Comparison of ENCODE assay signal across 11 cellular contexts in the genomic region with DNA sequence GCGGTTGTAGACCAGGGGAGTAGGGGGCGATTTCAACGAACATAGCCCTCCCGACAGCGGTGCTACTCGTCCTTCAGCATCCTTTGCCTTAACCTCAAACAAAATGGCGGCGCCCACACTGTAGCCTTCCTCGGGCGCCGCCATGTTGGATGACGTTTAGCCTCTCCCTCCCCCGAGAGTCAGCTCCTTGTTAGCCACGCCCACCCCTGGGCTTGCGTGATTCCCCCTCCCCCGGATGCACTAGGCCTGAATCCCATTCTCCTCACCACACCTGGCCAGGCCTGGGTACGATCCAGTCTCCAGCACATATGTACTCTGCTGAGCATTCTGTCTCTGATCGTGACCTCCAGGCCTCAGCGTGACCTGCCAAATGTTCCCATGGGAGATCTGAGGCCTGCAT. TPM values are rescaled to one million over a fixed set of nuclear protein-coding genes. Genes with fewer than 3 reads are reported as not detected.
DNase-seq lines count a peak whose midpoint lies in the region; ATAC-seq and TF ChIP-seq lines count a peak whose summit lies in the region.
"Had no signal": no experiment of that assay in that cellular context is flagged by ENCODE, and none has a peak within 500 bp of the region (broad histone marks: within the 10 kb centered on the region; RNA-seq: fewer than 3 reads in every experiment).

No MANE protein-coding gene starts in this region.

- no peak overlapping the region for H3K27ac ChIP-seq in smooth muscle cell (ENCODE audit: low read depth)
- H3K27ac ChIP-seq: ascending aorta, upper lobe of left lung had no signal

- H3K79me2 ChIP-seq in smooth muscle cell (ENCODE audit: low read depth) = no peaks in the 10 kb centered on the region

- no peaks in the 10 kb centered on the region for H3K9me3 Mint-ChIP-seq in stimulated activated naive CD8-positive, alpha-beta T cell treated with anti-CD3 and anti-CD28 coated beads, Interleukin-15, amount 100 ng/mL, for 72 hours

- H3K36me3 ChIP-seq in smooth muscle cell (ENCODE audit: low read depth) = no peaks in the 10 kb centered on the region
- H3K36me3 ChIP-seq: ascending aorta, upper lobe of left lung had no signal

- peak overlapping the region; percentile 29 for H3K4me3 ChIP-seq in smooth muscle cell
- H3K4me3 ChIP-seq: ascending aorta, upper lobe of left lung had no signal

- DNase-seq in NCI-H187 (lab: John Stamatoyannopoulos, UW) = peak; percentile 26 to 57
- DNase-seq in ecto neural progenitor cell (ENCODE audit: low spot score) = peak; percentile 80
- DNase-seq in left colon = peak; percentile 24 to 36
- DNase-seq in smooth muscle cell (lab: John Stamatoyannopoulos, UW; ENCODE audit: unreplicated experiment) = peak; percentile 1
- DNase-seq in COR-L47 (lab: John Stamatoyannopoulos, UW) = no peak
- no peak for DNase-seq in DMS79 (lab: John Stamatoyannopoulos, UW)
- no peak for DNase-seq in stimulated activated naive CD8-positive, alpha-beta T cell treated with anti-CD3 and anti-CD28 coated beads, Interleukin-15, amount 100 ng/mL, for 72 hours

- H3K4me2 ChIP-seq in smooth muscle cell = peak overlapping the region; percentile 35

- H3K27me3 ChIP-seq in smooth muscle cell (ENCODE audit: low read depth) = no peaks in the 10 kb centered on the region
- H3K27me3 ChIP-seq: ascending aorta, upper lobe of left lung had no signal

- no peak for TF ChIP-seq CTCF in smooth muscle cell (IDR thresholded peaks at IDR 0.05; ENCODE audit: borderline replicate concordance, insufficient read depth, poor library complexity, severe bottlenecking)

- WGBS in smooth muscle cell (ENCODE audit: low lambda C conversion rate) = 67% methylated on average over 16 of the region's 19 CpGs

- H3K4me1 Mint-ChIP-seq in stimulated activated naive CD8-positive, alpha-beta T cell treated with anti-CD3 and anti-CD28 coated beads, Interleukin-15, amount 100 ng/mL, for 72 hours = no peaks in the 10 kb centered on the region

- no peaks in the 10 kb centered on the region for H3F3A ChIP-seq in smooth muscle cell (ENCODE audit: low read depth)

- no peak overlapping the region for H3K4me3 Mint-ChIP-seq in stimulated activated naive CD8-positive, alpha-beta T cell treated with anti-CD3 and anti-CD28 coated beads, Interleukin-15, amount 100 ng/mL, for 72 hours

- no peaks in the 10 kb centered on the region for H3K9me3 ChIP-seq in smooth muscle cell (replicated peaks; ENCODE audit: low read depth)
- H3K9me3 ChIP-seq: ascending aorta, upper lobe of left lung had no signal

- H3K27me3 Mint-ChIP-seq in stimulated activated naive CD8-positive, alpha-beta T cell treated with anti-CD3 and anti-CD28 coated beads, Interleukin-15, amount 100 ng/mL, for 72 hours = no peaks in the 10 kb centered on the region

- no peak overlapping the region for H3K27ac Mint-ChIP-seq in stimulated activated naive CD8-positive, alpha-beta T cell treated with anti-CD3 and anti-CD28 coated beads, Interleukin-15, amount 100 ng/mL, for 72 hours

- ATAC-seq in left colon (no peak), GM18511 (IDR thresholded peaks at IDR 0.05; ENCODE audit: unreplicated experiment) (no peak)
- ATAC-seq in stimulated activated naive CD8-positive, alpha-beta T cell treated with anti-CD3 and anti-CD28 coated beads, Interleukin-15, amount 100 ng/mL, for 72 hours = no peak

- H4K20me1 ChIP-seq in smooth muscle cell (ENCODE audit: low read depth) = no peaks in the 10 kb centered on the region

- intact Hi-C loops in left colon (cut with DNase I, micrococcal nuclease) = no loop called here

- H2AFZ ChIP-seq in smooth muscle cell (ENCODE audit: low read depth) = peak overlapping the region; percentile 81

- no peaks in the 10 kb centered on the region for H3K4me1 ChIP-seq in smooth muscle cell (ENCODE audit: low read depth)
- H3K4me1 ChIP-seq: ascending aorta, upper lobe of left lung had no signal

- H3K9ac ChIP-seq in smooth muscle cell (ENCODE audit: low read depth) = no peak overlapping the region

RNA-seq across cellular contexts. Expression of a gene that starts 49.0 kb away (rescaled TPM):
- total RNA-seq in left colon = under 1 TPM in 1 of 2 donors, not detected in 1; 0.17 TPM
- total RNA-seq in smooth muscle cell = 0.22 TPM in 1 of 2 replicates, not detected in the other
- polyA plus RNA-seq in smooth muscle cell = not detected in 2 replicates
- total RNA-seq: ascending aorta, pulmonary artery endothelial cell had no signal

Comparison
In these comparisons a context has a peak if more than half of its experiments do, and no peak if none do; other contexts are left out.
1. DNase-seq: peak in NCI-H187 (2 of 2), ecto neural progenitor cell (single experiment), left colon (2 of 2) and smooth muscle cell (single experiment); none in COR-L47 (single experiment), DMS79 (single experiment) and stimulated activated naive CD8-positive, alpha-beta T cell treated with anti-CD3 and anti-CD28 coated beads, Interleukin-15, amount 100 ng/mL, for 72 hours (0 of 2).